17 cellular contexts compared by ENCODE assay signal in the genomic region with DNA sequence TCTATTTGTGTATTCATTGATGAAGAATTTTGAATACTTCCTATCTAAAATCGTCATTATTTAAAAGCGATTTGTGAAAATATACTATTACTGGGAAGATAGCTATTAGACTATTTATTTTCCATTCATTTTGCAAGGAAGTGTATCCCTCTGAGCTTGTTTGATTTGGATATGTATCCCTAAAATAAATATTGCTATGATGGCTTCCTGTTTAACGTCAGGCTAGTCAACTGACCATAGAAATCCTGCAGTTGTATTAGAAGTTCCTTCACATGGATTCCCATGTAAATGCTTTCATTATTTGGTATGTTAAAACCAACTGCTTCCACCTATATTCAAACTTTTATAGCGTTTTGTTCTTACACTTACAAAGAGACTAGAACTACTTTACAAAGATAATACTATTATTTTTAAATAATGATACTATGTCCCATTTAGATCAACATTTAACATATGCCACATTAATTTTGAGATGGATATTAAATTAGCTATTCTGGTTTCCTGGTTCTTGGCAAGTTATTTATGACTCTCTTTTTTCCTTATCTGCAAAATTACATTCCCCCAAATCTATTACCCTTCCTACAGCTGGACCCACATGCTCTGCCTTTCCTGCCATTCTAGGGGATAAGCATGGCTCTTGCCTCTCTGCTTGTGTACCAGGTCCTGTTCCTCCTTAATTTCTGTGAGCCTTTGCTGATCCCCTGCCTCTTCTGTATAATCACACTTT.
"Had no signal": no experiment of that assay in that cellular context is flagged by ENCODE, and none has a peak within 500 bp of the region (broad histone marks: within the 10 kb centered on the region; RNA-seq: fewer than 3 reads in every experiment).

No MANE protein-coding gene starts in this region.

- H3K27ac ChIP-seq: hepatocyte, neutrophil, thyroid gland, uterus had no signal

- H3K4me3 ChIP-seq: hepatocyte, stomach, thyroid gland, upper lobe of left lung, uterus had no signal

- H3K27me3 ChIP-seq: hepatocyte, neutrophil, stomach, thyroid gland, upper lobe of left lung, uterus had no signal

- ATAC-seq: left colon; naive thymus-derived CD4-positive, alpha-beta T cell; sciatic nerve had no signal

- DNase-seq: endodermal cell; foreskin melanocyte; head of caudate nucleus; left colon; naive thymus-derived CD4-positive, alpha-beta T cell; nephron progenitor cell; posterior cingulate gyrus; stimulated activated CD4-positive, alpha-beta T cell treated with anti-CD3 and anti-CD28 coated beads, Interleukin-2, amount 100 ng/mL, for 24 hours; stimulated activated CD4-positive, alpha-beta T cell treated with anti-CD3 and anti-CD28 coated beads, Interleukin-4, amount 100 ng/mL, for 4 hours; stimulated activated naive CD4-positive, alpha-beta T cell; stomach; thyroid gland; upper lobe of left lung; uterus had no signal

- H2AFZ ChIP-seq: hepatocyte had no signal

- H3K9me3 ChIP-seq: neutrophil, stomach, thyroid gland, upper lobe of left lung, uterus had no signal

- H3K36me3 ChIP-seq: neutrophil, stomach, thyroid gland, upper lobe of left lung, uterus had no signal

- H3K4me2 ChIP-seq: hepatocyte had no signal

- H3K4me1 ChIP-seq: stomach, thyroid gland, uterus had no signal
